In genomic region chr9:21070887-21071286, GRCh38 we compare ENCODE assay signal across 19 cellular contexts. TPM values are rescaled to one million over a fixed set of nuclear protein-coding genes. Genes with fewer than 3 reads are reported as not detected.
A peak's percentile ranks its signal among the peaks of the same experiment; 100 is the strongest.
DNase-seq lines count a peak whose midpoint lies in the region; ATAC-seq and TF ChIP-seq lines count a peak whose summit lies in the region.
"Had no signal": no experiment of that assay in that cellular context is flagged by ENCODE, and none has a peak within 500 bp of the region (broad histone marks: within the 10 kb centered on the region; RNA-seq: fewer than 3 reads in every experiment).

No MANE protein-coding gene starts in this region.

- H3K9me3 Mint-ChIP-seq in HFFc6 = no peaks in the 10 kb centered on the region
- H3K9me3 Mint-ChIP-seq: CD8-positive, alpha-beta memory T cell had no signal

- H3K27me3 ChIP-seq in A673 (replicated peaks; ENCODE audit: insufficient read depth, low read depth, low read length, poor library complexity) = no peaks in the 10 kb centered on the region

- CTCF ChIA-PET in A673 (lab: Charles Lee) = no interaction called here

- H3K4me1 ChIP-seq in A673 (ENCODE audit: insufficient read depth, low read length, poor library complexity, severe bottlenecking) = no peaks in the 10 kb centered on the region

- no peaks in the 10 kb centered on the region for H3K36me3 ChIP-seq in A673 (ENCODE audit: insufficient read depth, low read length, poor library complexity, severe bottlenecking)

- no peak for DNase-seq in HFFc6
- peak; percentile 7 to 30 for DNase-seq in cardiac fibroblast (ENCODE audit: low read depth in 2 of 2)
- peak; percentile 15 for DNase-seq in iris pigment epithelial cell (ENCODE audit: low read depth)
- no peak for DNase-seq in DMS53 treated with DMSO at 0.1 percent for 48 hours (lab: John Stamatoyannopoulos, UW; ENCODE audit: unreplicated experiment)
- DNase-seq in A673 (ENCODE audit: low spot score) = no peak
- DNase-seq in sciatic nerve (ENCODE audit: low spot score) = no peak
- DNase-seq: CD8-positive, alpha-beta memory T cell; DMS153; GOT3; NCI-H1092 treated with DMSO at 0.1 percent for 48 hours; NCI-H1436 treated with DMSO at 0.1 percent for 48 hours; NCI-H1930; NCI-H510A treated with DMSO at 0.1 percent for 48 hours; NCI-H748 treated with DMSO at 0.1 percent for 48 hours; PC-9; RPMI8226; SHP77 had no signal

- H3K36me3 Mint-ChIP-seq in HFFc6 (ENCODE audit: low read depth) = no peaks in the 10 kb centered on the region

- peak overlapping the region; percentile 74; the same call in 1 of the 2 replicates for H3K4me3 Mint-ChIP-seq in HFFc6
- H3K4me3 Mint-ChIP-seq: CD8-positive, alpha-beta memory T cell had no signal

- peaks cover 22% of the 10 kb centered on the region for H3K4me1 Mint-ChIP-seq in HFFc6 (ENCODE audit: low read depth)
- H3K4me1 Mint-ChIP-seq: CD8-positive, alpha-beta memory T cell had no signal

- no peak for TF ChIP-seq CTCF in HFFc6 (IDR thresholded peaks at IDR 0.05)
- no peak for TF ChIP-seq CTCF in cardiac fibroblast (IDR thresholded peaks at IDR 0.05; ENCODE audit: low read depth, low read length)
- no peak for TF ChIP-seq CTCF in A673 (conservative IDR thresholded peaks at IDR 0.05; ENCODE audit: low read depth, low read length)

- H3K27ac ChIP-seq in A673 (ENCODE audit: low read depth, low read length, poor library complexity, severe bottlenecking) = no peak overlapping the region
- H3K27ac ChIP-seq: PC-9 had no signal

- intact Hi-C loops in A673 (cut with micrococcal nuclease; ENCODE audit: unreplicated experiment) = no loop called here
- intact Hi-C loops in sciatic nerve (cut with DNase I) = no loop called here

- peak overlapping the region; percentile 77; the same call in 1 of the 2 replicates for H3K27ac Mint-ChIP-seq in HFFc6
- H3K27ac Mint-ChIP-seq: CD8-positive, alpha-beta memory T cell had no signal

- BruUV-seq in A673 (replicated peaks; lab: Mats Ljungman, UMichigan) = no TSS peak

- no peaks in the 10 kb centered on the region for H3K9me3 ChIP-seq in A673 (ENCODE audit: low read depth, low read length, poor library complexity, severe bottlenecking)

- H3K27me3 Mint-ChIP-seq in HFFc6 (ENCODE audit: insufficient read depth) = peaks cover 3% of the 10 kb centered on the region; the same call in 1 of the 2 replicates

- no peak for ATAC-seq in HG03095 (IDR thresholded peaks at IDR 0.05; ENCODE audit: unreplicated experiment)
- ATAC-seq in sciatic nerve = no peak

- no peak overlapping the region for H3K4me3 ChIP-seq in cardiac fibroblast (replicated peaks in 1 of 2; ENCODE audit: low read depth in 2 of 2, low read length in 2 of 2)
- H3K4me3 ChIP-seq in A673 (ENCODE audit: low read depth, low read length, poor library complexity, severe bottlenecking) = no peak overlapping the region
- H3K4me3 ChIP-seq: PC-9 had no signal

- POLR2A ChIA-PET in A673 (lab: Charles Lee; ENCODE audit: low non-redundant PET) = no interaction called here

RNA-seq across cellular contexts. Expression of gene IFNB1, which starts 6.9 kb away (rescaled TPM):
- not detected for total RNA-seq in HFFc6 (2021; fragmentation: NEBNext Ultra II Directional; extraction: Animal tissue kit (Norgen Biotek cat#: 25700))
- not detected in 2 replicates for total RNA-seq in A673 (2021)
- not detected for total RNA-seq in sciatic nerve
- total RNA-seq: CD8-positive, alpha-beta memory T cell; Daoy; PC-9 had no signal

RNA-seq across cellular contexts. Expression of gene HACD4, which starts 39.4 kb away (rescaled TPM):
- total RNA-seq in HFFc6 (2021; fragmentation: NEBNext Ultra II Directional; extraction: Animal tissue kit (Norgen Biotek cat#: 25700)) = 1 to 10 TPM; 3.0 to 5.3 (median 3.8) TPM
- 0.19 and 0.26 TPM in 2 replicates for total RNA-seq in A673 (2021)
- 6.4 TPM for total RNA-seq in sciatic nerve
- total RNA-seq: Daoy had no signal

Comparison
In these comparisons a context has a peak if more than half of its experiments do, and no peak if none do; other contexts are left out.
1. DNase-seq: peak in cardiac fibroblast (2 of 2) and iris pigment epithelial cell (single experiment); none in HFFc6 (single experiment), DMS53 treated with DMSO at 0.1 percent for 48 hours (single experiment), A673 (single experiment) and sciatic nerve (single experiment).